Comparison of ENCODE assay signal across 2 cellular contexts in genomic region chr14:47541652-47542051, GRCh38.
TF ChIP-seq lines count a peak whose summit lies in the region.

No MANE protein-coding gene starts in this region.

TF ChIP-seq in GM23338, 12 proteins besides CTCF, POLR2A, EP300 and RAD21 (continued from another document):
- TF ChIP-seq ZNF462 (CRISPR knock-in tag; IDR thresholded peaks at IDR 0.05) (no peak), EZH2 (IDR thresholded peaks at IDR 0.05; ENCODE audit: low read depth, unreplicated experiment) (no peak), NANOG (IDR thresholded peaks at IDR 0.05; ENCODE audit: borderline replicate concordance) (no peak), ZNF331 (CRISPR knock-in tag; IDR thresholded peaks at IDR 0.05; ENCODE audit: low read depth) (no peak), CREB1 (CRISPR knock-in tag; IDR thresholded peaks at IDR 0.05; ENCODE audit: low read depth) (no peak), ETS1 (IDR thresholded peaks at IDR 0.05) (no peak), ZNF114 (CRISPR knock-in tag; IDR thresholded peaks at IDR 0.05) (no peak), POLR2AphosphoS5 (IDR thresholded peaks at IDR 0.05; ENCODE audit: low read depth) (no peak)
- TF ChIP-seq, protein P1, sequence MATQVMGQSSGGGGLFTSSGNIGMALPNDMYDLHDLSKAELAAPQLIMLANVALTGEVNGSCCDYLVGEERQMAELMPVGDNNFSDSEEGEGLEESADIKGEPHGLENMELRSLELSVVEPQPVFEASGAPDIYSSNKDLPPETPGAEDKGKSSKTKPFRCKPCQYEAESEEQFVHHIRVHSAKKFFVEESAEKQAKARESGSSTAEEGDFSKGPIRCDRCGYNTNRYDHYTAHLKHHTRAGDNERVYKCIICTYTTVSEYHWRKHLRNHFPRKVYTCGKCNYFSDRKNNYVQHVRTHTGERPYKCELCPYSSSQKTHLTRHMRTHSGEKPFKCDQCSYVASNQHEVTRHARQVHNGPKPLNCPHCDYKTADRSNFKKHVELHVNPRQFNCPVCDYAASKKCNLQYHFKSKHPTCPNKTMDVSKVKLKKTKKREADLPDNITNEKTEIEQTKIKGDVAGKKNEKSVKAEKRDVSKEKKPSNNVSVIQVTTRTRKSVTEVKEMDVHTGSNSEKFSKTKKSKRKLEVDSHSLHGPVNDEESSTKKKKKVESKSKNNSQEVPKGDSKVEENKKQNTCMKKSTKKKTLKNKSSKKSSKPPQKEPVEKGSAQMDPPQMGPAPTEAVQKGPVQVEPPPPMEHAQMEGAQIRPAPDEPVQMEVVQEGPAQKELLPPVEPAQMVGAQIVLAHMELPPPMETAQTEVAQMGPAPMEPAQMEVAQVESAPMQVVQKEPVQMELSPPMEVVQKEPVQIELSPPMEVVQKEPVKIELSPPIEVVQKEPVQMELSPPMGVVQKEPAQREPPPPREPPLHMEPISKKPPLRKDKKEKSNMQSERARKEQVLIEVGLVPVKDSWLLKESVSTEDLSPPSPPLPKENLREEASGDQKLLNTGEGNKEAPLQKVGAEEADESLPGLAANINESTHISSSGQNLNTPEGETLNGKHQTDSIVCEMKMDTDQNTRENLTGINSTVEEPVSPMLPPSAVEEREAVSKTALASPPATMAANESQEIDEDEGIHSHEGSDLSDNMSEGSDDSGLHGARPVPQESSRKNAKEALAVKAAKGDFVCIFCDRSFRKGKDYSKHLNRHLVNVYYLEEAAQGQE (IDR thresholded peaks at IDR 0.05; ENCODE audit: unreplicated experiment), result no peak
TF ChIP-seq in GM23338: peak in this region for 0.

TF ChIP-seq in WTC11, 78 proteins besides CTCF, POLR2A, EP300 and RAD21 (continued from another document):
- TF ChIP-seq, protein P2, sequence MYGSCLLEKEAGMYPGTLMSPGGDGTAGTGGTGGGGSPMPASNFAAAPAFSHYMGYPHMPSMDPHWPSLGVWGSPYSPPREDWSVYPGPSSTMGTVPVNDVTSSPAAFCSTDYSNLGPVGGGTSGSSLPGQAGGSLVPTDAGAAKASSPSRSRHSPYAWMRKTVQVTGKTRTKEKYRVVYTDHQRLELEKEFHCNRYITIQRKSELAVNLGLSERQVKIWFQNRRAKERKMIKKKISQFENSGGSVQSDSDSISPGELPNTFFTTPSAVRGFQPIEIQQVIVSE (CRISPR knock-in tag; IDR thresholded peaks at IDR 0.05; ENCODE audit: borderline replicate concordance), result no peak
- TF ChIP-seq ZNF423 (CRISPR knock-in tag; IDR thresholded peaks at IDR 0.05) (no peak), FOXJ3 (CRISPR knock-in tag; IDR thresholded peaks at IDR 0.05; ENCODE audit: borderline replicate concordance) (no peak), SP1 (CRISPR knock-in tag; conservative IDR thresholded peaks at IDR 0.05) (no peak), GRHL2 (CRISPR knock-in tag; IDR thresholded peaks at IDR 0.05; ENCODE audit: insufficient replicate concordance, severe bottlenecking) (no peak), JAZF1 (CRISPR knock-in tag; IDR thresholded peaks at IDR 0.05) (no peak), ZNF138 (CRISPR knock-in tag; conservative IDR thresholded peaks at IDR 0.05) (no peak), PREB (CRISPR knock-in tag; IDR thresholded peaks at IDR 0.05; ENCODE audit: borderline replicate concordance) (no peak), KAT7 (CRISPR knock-in tag; IDR thresholded peaks at IDR 0.05; ENCODE audit: borderline replicate concordance) (no peak)
- TF ChIP-seq, protein P3, sequence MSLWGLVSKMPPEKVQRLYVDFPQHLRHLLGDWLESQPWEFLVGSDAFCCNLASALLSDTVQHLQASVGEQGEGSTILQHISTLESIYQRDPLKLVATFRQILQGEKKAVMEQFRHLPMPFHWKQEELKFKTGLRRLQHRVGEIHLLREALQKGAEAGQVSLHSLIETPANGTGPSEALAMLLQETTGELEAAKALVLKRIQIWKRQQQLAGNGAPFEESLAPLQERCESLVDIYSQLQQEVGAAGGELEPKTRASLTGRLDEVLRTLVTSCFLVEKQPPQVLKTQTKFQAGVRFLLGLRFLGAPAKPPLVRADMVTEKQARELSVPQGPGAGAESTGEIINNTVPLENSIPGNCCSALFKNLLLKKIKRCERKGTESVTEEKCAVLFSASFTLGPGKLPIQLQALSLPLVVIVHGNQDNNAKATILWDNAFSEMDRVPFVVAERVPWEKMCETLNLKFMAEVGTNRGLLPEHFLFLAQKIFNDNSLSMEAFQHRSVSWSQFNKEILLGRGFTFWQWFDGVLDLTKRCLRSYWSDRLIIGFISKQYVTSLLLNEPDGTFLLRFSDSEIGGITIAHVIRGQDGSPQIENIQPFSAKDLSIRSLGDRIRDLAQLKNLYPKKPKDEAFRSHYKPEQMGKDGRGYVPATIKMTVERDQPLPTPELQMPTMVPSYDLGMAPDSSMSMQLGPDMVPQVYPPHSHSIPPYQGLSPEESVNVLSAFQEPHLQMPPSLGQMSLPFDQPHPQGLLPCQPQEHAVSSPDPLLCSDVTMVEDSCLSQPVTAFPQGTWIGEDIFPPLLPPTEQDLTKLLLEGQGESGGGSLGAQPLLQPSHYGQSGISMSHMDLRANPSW (CRISPR knock-in tag; conservative IDR thresholded peaks at IDR 0.05; ENCODE audit: low read depth), result no peak
- TF ChIP-seq, protein P4, sequence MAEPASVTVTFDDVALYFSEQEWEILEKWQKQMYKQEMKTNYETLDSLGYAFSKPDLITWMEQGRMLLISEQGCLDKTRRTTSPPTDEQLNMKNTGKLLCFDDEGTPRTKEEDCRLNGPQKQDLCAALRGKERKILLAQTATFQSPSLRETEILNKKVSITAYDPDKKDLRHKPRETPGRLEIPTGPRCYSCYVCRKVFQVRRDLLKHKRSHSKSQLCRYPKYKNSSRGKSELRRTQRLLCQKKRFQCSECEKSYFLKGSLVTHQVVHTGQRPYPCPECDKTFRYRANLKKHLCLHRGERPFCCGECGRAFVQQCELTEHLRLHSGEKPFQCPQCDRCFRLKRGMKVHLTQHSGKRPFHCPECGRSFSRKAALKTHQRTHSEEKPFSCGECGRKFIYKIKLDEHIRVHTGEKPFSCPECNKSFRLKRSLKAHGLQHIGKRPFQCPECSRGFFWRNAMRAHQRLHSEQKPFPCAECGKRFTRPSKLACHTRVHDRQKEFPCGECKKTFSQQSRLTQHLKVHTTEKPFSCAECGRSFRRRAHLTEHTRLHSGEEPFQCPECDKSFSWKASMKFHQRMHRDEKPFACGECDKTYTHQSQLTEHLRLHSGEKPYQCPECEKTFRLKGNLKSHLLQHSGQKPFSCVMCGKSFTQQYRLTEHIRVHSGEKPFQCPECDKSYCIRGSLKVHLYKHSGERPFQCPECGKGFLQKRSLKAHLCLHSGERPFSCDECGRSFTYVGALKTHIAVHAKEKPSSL (CRISPR knock-in tag; conservative IDR thresholded peaks at IDR 0.05), result no peak
